In the genomic region with DNA sequence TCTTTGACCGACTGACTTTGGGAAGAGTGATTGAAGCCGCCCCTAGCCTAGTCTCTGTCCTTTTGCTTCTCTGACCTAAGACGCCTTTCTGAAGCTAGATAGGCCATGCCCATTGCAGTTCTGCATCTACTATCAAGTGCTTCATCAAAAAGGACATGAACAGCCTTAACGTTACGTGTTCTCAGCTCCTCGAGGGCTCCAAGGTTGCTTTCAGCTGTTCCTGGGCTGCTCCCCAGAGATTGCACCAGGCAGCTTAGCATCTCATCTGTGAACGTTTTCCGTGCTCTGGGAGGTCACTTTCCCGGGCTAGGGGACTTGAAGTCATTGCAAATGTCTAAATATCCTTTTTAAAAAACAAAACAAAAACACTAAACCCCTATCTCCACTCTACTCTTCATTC, we compare ENCODE assay signal across 2 cellular contexts.
TF ChIP-seq lines count a peak whose summit lies in the region.

No MANE protein-coding gene starts in this region.

TF ChIP-seq in SK-N-SH, 30 proteins besides CTCF, POLR2A, EP300 and RAD21 (continued from another document):
- no peak for TF ChIP-seq ZBTB33 (IDR thresholded peaks at IDR 0.05; ENCODE audit: borderline replicate concordance, low read depth)
- TF ChIP-seq RCOR1 (IDR thresholded peaks at IDR 0.05; ENCODE audit: low read length): no peak
- no peak for TF ChIP-seq YY1 (IDR thresholded peaks at IDR 0.05; ENCODE audit: low read depth)
- TF ChIP-seq FOXM1 (IDR thresholded peaks at IDR 0.05; ENCODE audit: low read depth): no peak
- TF ChIP-seq, protein P1, sequence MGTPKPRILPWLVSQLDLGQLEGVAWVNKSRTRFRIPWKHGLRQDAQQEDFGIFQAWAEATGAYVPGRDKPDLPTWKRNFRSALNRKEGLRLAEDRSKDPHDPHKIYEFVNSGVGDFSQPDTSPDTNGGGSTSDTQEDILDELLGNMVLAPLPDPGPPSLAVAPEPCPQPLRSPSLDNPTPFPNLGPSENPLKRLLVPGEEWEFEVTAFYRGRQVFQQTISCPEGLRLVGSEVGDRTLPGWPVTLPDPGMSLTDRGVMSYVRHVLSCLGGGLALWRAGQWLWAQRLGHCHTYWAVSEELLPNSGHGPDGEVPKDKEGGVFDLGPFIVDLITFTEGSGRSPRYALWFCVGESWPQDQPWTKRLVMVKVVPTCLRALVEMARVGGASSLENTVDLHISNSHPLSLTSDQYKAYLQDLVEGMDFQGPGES (IDR thresholded peaks at IDR 0.05; ENCODE audit: low read depth, low read length): no peak
- TF ChIP-seq, protein P2, sequence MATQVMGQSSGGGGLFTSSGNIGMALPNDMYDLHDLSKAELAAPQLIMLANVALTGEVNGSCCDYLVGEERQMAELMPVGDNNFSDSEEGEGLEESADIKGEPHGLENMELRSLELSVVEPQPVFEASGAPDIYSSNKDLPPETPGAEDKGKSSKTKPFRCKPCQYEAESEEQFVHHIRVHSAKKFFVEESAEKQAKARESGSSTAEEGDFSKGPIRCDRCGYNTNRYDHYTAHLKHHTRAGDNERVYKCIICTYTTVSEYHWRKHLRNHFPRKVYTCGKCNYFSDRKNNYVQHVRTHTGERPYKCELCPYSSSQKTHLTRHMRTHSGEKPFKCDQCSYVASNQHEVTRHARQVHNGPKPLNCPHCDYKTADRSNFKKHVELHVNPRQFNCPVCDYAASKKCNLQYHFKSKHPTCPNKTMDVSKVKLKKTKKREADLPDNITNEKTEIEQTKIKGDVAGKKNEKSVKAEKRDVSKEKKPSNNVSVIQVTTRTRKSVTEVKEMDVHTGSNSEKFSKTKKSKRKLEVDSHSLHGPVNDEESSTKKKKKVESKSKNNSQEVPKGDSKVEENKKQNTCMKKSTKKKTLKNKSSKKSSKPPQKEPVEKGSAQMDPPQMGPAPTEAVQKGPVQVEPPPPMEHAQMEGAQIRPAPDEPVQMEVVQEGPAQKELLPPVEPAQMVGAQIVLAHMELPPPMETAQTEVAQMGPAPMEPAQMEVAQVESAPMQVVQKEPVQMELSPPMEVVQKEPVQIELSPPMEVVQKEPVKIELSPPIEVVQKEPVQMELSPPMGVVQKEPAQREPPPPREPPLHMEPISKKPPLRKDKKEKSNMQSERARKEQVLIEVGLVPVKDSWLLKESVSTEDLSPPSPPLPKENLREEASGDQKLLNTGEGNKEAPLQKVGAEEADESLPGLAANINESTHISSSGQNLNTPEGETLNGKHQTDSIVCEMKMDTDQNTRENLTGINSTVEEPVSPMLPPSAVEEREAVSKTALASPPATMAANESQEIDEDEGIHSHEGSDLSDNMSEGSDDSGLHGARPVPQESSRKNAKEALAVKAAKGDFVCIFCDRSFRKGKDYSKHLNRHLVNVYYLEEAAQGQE (IDR thresholded peaks at IDR 0.05; ENCODE audit: low read depth, low read length): no peak
- TF ChIP-seq POLR2AphosphoS5 (IDR thresholded peaks at IDR 0.05; ENCODE audit: low read depth, low read length): no peak
- TF ChIP-seq JUND (IDR thresholded peaks at IDR 0.05): no peak
- no peak for TF ChIP-seq TEAD4 (IDR thresholded peaks at IDR 0.05; ENCODE audit: borderline replicate concordance, insufficient read depth)
- TF ChIP-seq GABPA (IDR thresholded peaks at IDR 0.05; ENCODE audit: low read depth): no peak
- TF ChIP-seq FOSL2 (IDR thresholded peaks at IDR 0.05; ENCODE audit: borderline replicate concordance, low read depth): no peak
- no peak for TF ChIP-seq TCF12 (IDR thresholded peaks at IDR 0.05)
- TF ChIP-seq ELF1 (IDR thresholded peaks at IDR 0.05): no peak
- no peak for TF ChIP-seq TAF1 (IDR thresholded peaks at IDR 0.05; ENCODE audit: borderline replicate concordance, low read depth, low read length)
- TF ChIP-seq SMC3 (IDR thresholded peaks at IDR 0.05; ENCODE audit: low read depth, low read length): no peak
- no peak for TF ChIP-seq GATA2 (CRISPR knock-in tag; IDR thresholded peaks at IDR 0.05)

TF ChIP-seq in SK-N-SH treated with all-trans-retinoic acid at 6 μM for 48 hours, 23 proteins besides CTCF, POLR2A, EP300 and RAD21 (continued from another document):
- TF ChIP-seq, protein P3, sequence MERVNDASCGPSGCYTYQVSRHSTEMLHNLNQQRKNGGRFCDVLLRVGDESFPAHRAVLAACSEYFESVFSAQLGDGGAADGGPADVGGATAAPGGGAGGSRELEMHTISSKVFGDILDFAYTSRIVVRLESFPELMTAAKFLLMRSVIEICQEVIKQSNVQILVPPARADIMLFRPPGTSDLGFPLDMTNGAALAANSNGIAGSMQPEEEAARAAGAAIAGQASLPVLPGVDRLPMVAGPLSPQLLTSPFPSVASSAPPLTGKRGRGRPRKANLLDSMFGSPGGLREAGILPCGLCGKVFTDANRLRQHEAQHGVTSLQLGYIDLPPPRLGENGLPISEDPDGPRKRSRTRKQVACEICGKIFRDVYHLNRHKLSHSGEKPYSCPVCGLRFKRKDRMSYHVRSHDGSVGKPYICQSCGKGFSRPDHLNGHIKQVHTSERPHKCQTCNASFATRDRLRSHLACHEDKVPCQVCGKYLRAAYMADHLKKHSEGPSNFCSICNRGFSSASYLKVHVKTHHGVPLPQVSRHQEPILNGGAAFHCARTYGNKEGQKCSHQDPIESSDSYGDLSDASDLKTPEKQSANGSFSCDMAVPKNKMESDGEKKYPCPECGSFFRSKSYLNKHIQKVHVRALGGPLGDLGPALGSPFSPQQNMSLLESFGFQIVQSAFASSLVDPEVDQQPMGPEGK (CRISPR knock-in tag; IDR thresholded peaks at IDR 0.05; ENCODE audit: borderline replicate concordance): no peak
- TF ChIP-seq ZFP30 (CRISPR knock-in tag; IDR thresholded peaks at IDR 0.05): no peak
- TF ChIP-seq TOX (CRISPR knock-in tag; IDR thresholded peaks at IDR 0.05; ENCODE audit: borderline replicate concordance): no peak
- no peak for TF ChIP-seq ZC3H10 (CRISPR knock-in tag; IDR thresholded peaks at IDR 0.05)
